ENCODE assay signal across 11 cellular contexts in genomic region chr14:69259176-69259530, GRCh38. TPM values are rescaled to one million over a fixed set of nuclear protein-coding genes. Genes with fewer than 3 reads are reported as not detected.
DNase-seq lines count a peak whose midpoint lies in the region; ATAC-seq and TF ChIP-seq lines count a peak whose summit lies in the region.
"Had no signal": no experiment of that assay in that cellular context is flagged by ENCODE, and none has a peak within 500 bp of the region (broad histone marks: within the 10 kb centered on the region; RNA-seq: fewer than 3 reads in every experiment).

No MANE protein-coding gene starts in this region.

- H3K9me3 ChIP-seq in heart right ventricle (no peaks in the 10 kb centered on the region), muscle layer of duodenum (ENCODE audit: control insufficient read depth in 1 of 2, low read length in 2 of 2) (no peaks in the 10 kb centered on the region), upper lobe of right lung (no peaks in the 10 kb centered on the region)

- no peaks in the 10 kb centered on the region for H3K9me3 Mint-ChIP-seq in chondrocyte (ENCODE audit: low read depth)
- H3K9me3 Mint-ChIP-seq: activated T-cell treated with anti-CD3 and anti-CD28 coated beads, Interleukin-2, amount 50 U/mL, for 72 hours; IgD-negative memory B cell had no signal

- H3K4me1 ChIP-seq in heart right ventricle, result peaks cover 6 to 57% (median 40%) of the 10 kb centered on the region in 9 donors
- H3K4me1 ChIP-seq in muscle layer of duodenum (ENCODE audit: control insufficient read depth in 1 of 2, insufficient read depth in 2 of 2, low read length in 2 of 2), result peaks cover 9 to 26% of the 10 kb centered on the region in 2 donors
- H3K4me1 ChIP-seq in upper lobe of right lung, result peaks cover 18% of the 10 kb centered on the region

- no peaks in the 10 kb centered on the region for H3K27me3 Mint-ChIP-seq in chondrocyte (ENCODE audit: low read depth)

- 21 to 29% methylated on average over 14 of the region's 14 CpGs for WGBS in heart right ventricle, 2 donors

- no peak overlapping the region for H3K27ac Mint-ChIP-seq in chondrocyte (ENCODE audit: unreplicated experiment)
- H3K27ac Mint-ChIP-seq: activated T-cell treated with anti-CD3 and anti-CD28 coated beads, Interleukin-2, amount 50 U/mL, for 72 hours; IgD-negative memory B cell had no signal

- H3K4me3 Mint-ChIP-seq in chondrocyte (ENCODE audit: unreplicated experiment), result peak overlapping the region; percentile 79

- ATAC-seq in heart right ventricle, result no peak
- ATAC-seq in Right ventricle myocardium inferior, result no peak
- no peak for ATAC-seq in upper lobe of right lung

- TF ChIP-seq CTCF in heart right ventricle (IDR thresholded peaks at IDR 0.05), result no peak
- TF ChIP-seq CTCF in chondrocyte (IDR thresholded peaks at IDR 0.05), result no peak
- TF ChIP-seq CTCF in upper lobe of right lung (IDR thresholded peaks at IDR 0.05), result no peak

- H3K4me3 ChIP-seq in heart right ventricle (peak overlapping the region; percentile 33 to 87 (median 72)), muscle layer of duodenum (ENCODE audit: low read depth in 1 of 2, low read length in 2 of 2) (peak overlapping the region; percentile 26 to 78), upper lobe of right lung (peak overlapping the region; percentile 54)

- H3K36me3 Mint-ChIP-seq in chondrocyte (ENCODE audit: low read depth), result no peaks in the 10 kb centered on the region
- H3K36me3 Mint-ChIP-seq: IgD-negative memory B cell had no signal

- peaks cover 37% of the 10 kb centered on the region for H3K4me1 Mint-ChIP-seq in chondrocyte (ENCODE audit: low read depth)

- no peaks in the 10 kb centered on the region for H3K36me3 ChIP-seq in heart right ventricle
- no peaks in the 10 kb centered on the region for H3K36me3 ChIP-seq in muscle layer of duodenum (ENCODE audit: control insufficient read depth in 1 of 2, insufficient read depth in 2 of 2, low read length in 2 of 2)
- no peaks in the 10 kb centered on the region for H3K36me3 ChIP-seq in upper lobe of right lung

- DNase-seq in heart right ventricle (no peak), Right ventricle myocardium inferior (ENCODE audit: missing footprints) (no peak), chondrocyte (ENCODE audit: low spot score) (no peak), upper lobe of right lung (no peak), T1000 (lab: John Stamatoyannopoulos, UW) (no peak), GM19240 (ENCODE audit: insufficient read length, low spot score) (no peak)
- no peak for DNase-seq in stimulated activated CD4-positive, alpha-beta T cell treated with anti-CD3 and anti-CD28 coated beads, Interleukin-1b, Interleukin-23, amount 100 ng/mL, for 48 hours

- H3K27ac ChIP-seq in heart right ventricle (peak overlapping the region in 8 of 10 donors; percentile 72 to 86 (median 82)), muscle layer of duodenum (ENCODE audit: low read length) (no peak overlapping the region), upper lobe of right lung (no peak overlapping the region)

- H3K27me3 ChIP-seq in heart right ventricle, result peaks cover 0 to 71% (median 19%) of the 10 kb centered on the region in 7 donors
- H3K27me3 ChIP-seq in muscle layer of duodenum (ENCODE audit: low read depth, low read length), result peaks cover 6% of the 10 kb centered on the region
- peaks cover 34% of the 10 kb centered on the region for H3K27me3 ChIP-seq in upper lobe of right lung

- intact Hi-C loops in heart right ventricle (cut with DNase I) (loop anchor here in 3 of 10 donors (5.0 to 10.0 kb wide), 3 partner anchors 86 to 203 kb away; no protein-coding TSS in a partner anchor), Right ventricle myocardium inferior (cut with DNase I) (loop anchor here (5.0 kb wide), 1 partner anchor 83 kb away; no protein-coding TSS in a partner anchor), upper lobe of right lung (cut with DNase I) (no loop called here)

RNA-seq across cellular contexts. Expression of gene GALNT16, which starts 0.8 kb away (rescaled TPM):
- total RNA-seq in heart right ventricle, result 100 to 1,000 TPM in 2 of 10 donors, 10 to 100 TPM in 8; 51.2 to 106 (median 71.7) TPM
- 10 to 100 TPM in 1 of 2 donors, 1 to 10 TPM in 1; 9.6 to 56.5 TPM for polyA plus RNA-seq in heart right ventricle
- 94.9 TPM for total RNA-seq in Right ventricle myocardium inferior
- total RNA-seq in chondrocyte, result 28.1 to 36.7 TPM (median 34.4 TPM) in 3 replicates
- total RNA-seq in upper lobe of right lung, result 3.0 TPM
- total RNA-seq: mononuclear cell had no signal
- polyA plus RNA-seq: IgD-negative memory B cell had no signal

Comparison
In these comparisons a context has a peak if more than half of its experiments do, and no peak if none do; other contexts are left out.
1. H3K27ac ChIP-seq: peak in heart right ventricle (8 of 10); none in muscle layer of duodenum (single experiment) and upper lobe of right lung (single experiment).
2. Peak in every context shown above with its lines, with median percentiles within 50 percentile points of each other: H3K4me3 ChIP-seq.